Comparison of ENCODE assay signal across 1 cellular context in genomic region chr11:129453293-129453721, GRCh38.
TF ChIP-seq lines count a peak whose summit lies in the region.

No MANE protein-coding gene starts in this region.

TF ChIP-seq in H1, 55 proteins besides CTCF, POLR2A, EP300 and RAD21:
- TF ChIP-seq YY1 (IDR thresholded peaks at IDR 0.05; ENCODE audit: low read depth, low read length): 0 out of 2 replicates have a peak, but pooled peaks have one; percentile 16
- TF ChIP-seq POLR2AphosphoS5 (IDR thresholded peaks at IDR 0.05; ENCODE audit: low read depth, low read length): no peak
- no peak for TF ChIP-seq SIRT6 (IDR thresholded peaks at IDR 0.05; ENCODE audit: low read length)
- TF ChIP-seq MAFK (IDR thresholded peaks at IDR 0.05; ENCODE audit: low read depth, low read length): no peak
- TF ChIP-seq SRF (IDR thresholded peaks at IDR 0.05; ENCODE audit: low read depth, low read length): no peak
- TF ChIP-seq TEAD4 (IDR thresholded peaks at IDR 0.05; ENCODE audit: low read depth, low read length): no peak
- TF ChIP-seq POU5F1 (IDR thresholded peaks at IDR 0.05; ENCODE audit: low read depth, low read length): no peak
- TF ChIP-seq SIN3A (conservative IDR thresholded peaks at IDR 0.05 in 1 of 2, IDR thresholded peaks at IDR 0.05 in 1 of 2; ENCODE audit: low read depth in 1 of 2, low read length in 2 of 2): no peak
- TF ChIP-seq CHD7 (IDR thresholded peaks at IDR 0.05; ENCODE audit: insufficient replicate concordance, low read length): no peak
- peak; percentile 41; the same call in 1 of the 2 replicates for TF ChIP-seq TAF1 (IDR thresholded peaks at IDR 0.05; ENCODE audit: low read depth, low read length)
- no peak for TF ChIP-seq TCF12 (IDR thresholded peaks at IDR 0.05; ENCODE audit: low read depth, low read length)
- TF ChIP-seq E2F6 (IDR thresholded peaks at IDR 0.05): no peak
- TF ChIP-seq SP1 (IDR thresholded peaks at IDR 0.05; ENCODE audit: low read depth, low read length): no peak
- peak; percentile 63; the same call in 1 of the 2 replicates for TF ChIP-seq MAX (IDR thresholded peaks at IDR 0.05)
